In the genomic region with DNA sequence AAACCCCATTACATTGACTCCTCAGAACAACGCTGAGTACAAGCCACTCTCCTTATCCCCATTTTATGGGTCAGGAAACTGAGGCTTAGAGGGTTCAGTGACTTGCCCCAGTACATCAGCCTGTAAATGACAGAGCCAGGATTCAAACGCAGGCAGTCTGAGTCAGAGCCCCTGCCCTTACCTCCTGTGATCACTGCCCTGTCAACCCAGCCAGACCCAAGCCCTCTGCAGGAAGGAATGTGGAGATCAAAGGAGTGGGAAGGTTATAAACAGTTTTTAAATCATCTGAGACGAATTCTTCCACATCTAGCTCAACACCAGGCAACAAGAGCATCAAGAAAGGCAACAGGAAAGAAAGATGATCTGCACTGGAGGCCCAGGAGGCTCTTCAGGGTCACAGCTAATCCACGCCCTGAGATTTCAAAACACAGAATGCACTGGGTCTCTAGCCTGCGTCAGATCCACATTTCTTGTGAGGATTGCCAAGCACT, we compare ENCODE assay signal across 9 cellular contexts. TPM values are rescaled to one million over a fixed set of nuclear protein-coding genes. Genes with fewer than 3 reads are reported as not detected.
A peak's percentile ranks its signal among the peaks of the same experiment; 100 is the strongest.
DNase-seq lines count a peak whose midpoint lies in the region; ATAC-seq and TF ChIP-seq lines count a peak whose summit lies in the region.
"Had no signal": no experiment of that assay in that cellular context is flagged by ENCODE, and none has a peak within 500 bp of the region (broad histone marks: within the 10 kb centered on the region; RNA-seq: fewer than 3 reads in every experiment).

No MANE protein-coding gene starts in this region.

- H3K36me3 ChIP-seq in adrenal gland (replicated peaks in 1 of 2) (no peaks in the 10 kb centered on the region), tibial artery (no peaks in the 10 kb centered on the region)

- DNase-seq in DMS53 (lab: John Stamatoyannopoulos, UW) (peak; percentile 45), DMS53 treated with DMSO at 0.1 percent for 48 hours (lab: John Stamatoyannopoulos, UW; ENCODE audit: unreplicated experiment) (no peak), adrenal gland (peak in 4 of 7 donors; percentile 19 to 32 (median 22)), iPS DF 19.7 (ENCODE audit: low read depth, low spot score) (peak; percentile 56), tibial artery (no peak), NCI-H345 treated with DMSO at 0.1 percent for 48 hours (lab: John Stamatoyannopoulos, UW; ENCODE audit: unreplicated experiment) (no peak), NCI-H526 treated with DMSO at 0.1 percent for 48 hours (lab: John Stamatoyannopoulos, UW) (no peak)
- DNase-seq: 8988T had no signal

- TF ChIP-seq POLR2A in adrenal gland (IDR thresholded peaks at IDR 0.05), result no peak

- WGBS in adrenal gland, 4 donors, result 31 to 37% (median 36%) methylated on average over 5 of the region's 5 CpGs

- TF ChIP-seq CTCF in adrenal gland (IDR thresholded peaks at IDR 0.05) (peak in 3 of 6 experiments; percentile 14 to 43 (median 25)), tibial artery (IDR thresholded peaks at IDR 0.05) (peak in 1 of 2 experiments; percentile 44)

- intact Hi-C loops in adrenal gland (cut with DNase I), result no loop called here
- intact Hi-C loops in tibial artery (cut with DNase I; ENCODE audit: low total_unique reads), result no loop called here

- peaks cover 6% of the 10 kb centered on the region for H3K27me3 ChIP-seq in adrenal gland
- no peaks in the 10 kb centered on the region for H3K27me3 ChIP-seq in tibial artery

- no peaks in the 10 kb centered on the region for H3K4me1 ChIP-seq in adrenal gland (replicated peaks in 1 of 2)
- H3K4me1 ChIP-seq in tibial artery, result peaks cover 0 to 30% (median 13%) of the 10 kb centered on the region in 4 donors

- H3K9me3 ChIP-seq in adrenal gland (replicated peaks in 1 of 3) (no peaks in the 10 kb centered on the region), tibial artery (no peaks in the 10 kb centered on the region)

- ATAC-seq in GM21515 (IDR thresholded peaks at IDR 0.05; ENCODE audit: unreplicated experiment), result no peak

- no peak overlapping the region for H3K27ac ChIP-seq in adrenal gland
- H3K27ac ChIP-seq in tibial artery, result peak overlapping the region; percentile 38 to 50

- H3K4me3 ChIP-seq in adrenal gland (no peak overlapping the region), tibial artery (no peak overlapping the region)

RNA-seq across cellular contexts. Expression of gene SPTB, which starts 38.5 kb away (rescaled TPM):
- total RNA-seq in adrenal gland, result 1 to 10 TPM in 3 of 8 donors, under 1 TPM in 5; 0.18 to 6.1 (median 0.58) TPM
- 10 to 100 TPM in 1 of 3 donors, 1 to 10 TPM in 2; 1.1 to 14.5 (median 1.3) TPM for polyA plus RNA-seq in adrenal gland

Comparison
In these comparisons a context has a peak if more than half of its experiments do, and no peak if none do; other contexts are left out.
1. DNase-seq: peak in DMS53 (single experiment), adrenal gland (4 of 7) and iPS DF 19.7 (single experiment); none in DMS53 treated with DMSO at 0.1 percent for 48 hours (single experiment), tibial artery (0 of 2), NCI-H345 treated with DMSO at 0.1 percent for 48 hours (single experiment) and NCI-H526 treated with DMSO at 0.1 percent for 48 hours (single experiment).
2. H3K27ac ChIP-seq: peak in tibial artery (2 of 2); none in adrenal gland (0 of 5).